23 cellular contexts compared by ENCODE assay signal in the genomic region with DNA sequence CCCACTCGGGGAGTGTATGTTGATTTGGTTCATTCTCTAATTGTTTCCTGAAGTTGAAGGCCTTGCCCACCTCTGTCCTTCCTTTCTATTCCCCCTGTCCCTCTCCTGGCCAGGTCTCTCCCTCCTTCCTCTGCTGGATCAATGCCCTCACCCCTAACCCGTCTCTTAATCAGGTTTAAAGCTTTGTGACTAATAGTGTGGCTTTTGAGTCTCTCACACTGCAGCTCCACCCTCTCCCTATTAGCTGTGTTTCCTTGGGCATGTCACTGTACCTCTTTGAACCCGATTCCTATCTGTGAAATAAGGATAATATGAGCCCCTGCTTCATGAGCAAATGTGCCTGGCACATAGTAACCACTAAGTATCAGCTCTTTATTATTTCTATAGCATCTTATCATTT. TPM values are rescaled to one million over a fixed set of nuclear protein-coding genes. Genes with fewer than 3 reads are reported as not detected.
DNase-seq lines count a peak whose midpoint lies in the region; ATAC-seq and TF ChIP-seq lines count a peak whose summit lies in the region.
"Had no signal": no experiment of that assay in that cellular context is flagged by ENCODE, and none has a peak within 500 bp of the region (broad histone marks: within the 10 kb centered on the region; RNA-seq: fewer than 3 reads in every experiment).

No MANE protein-coding gene starts in this region.

- H3K4me3 ChIP-seq in breast epithelium, result no peak overlapping the region
- H3K4me3 ChIP-seq in thyroid gland (replicated peaks in 1 of 3), result no peak overlapping the region
- H3K4me3 ChIP-seq: GM12878, lower lobe of right lung, Peyer's patch, SJCRH30 had no signal

- peaks cover 10% of the 10 kb centered on the region for H3K36me3 Mint-ChIP-seq in MCF 10A (ENCODE audit: insufficient read depth, unreplicated experiment)
- H3K36me3 Mint-ChIP-seq in brain, result peaks cover 24% of the 10 kb centered on the region
- H3K36me3 Mint-ChIP-seq in neural crest cell (ENCODE audit: low read depth), result peaks cover 3% of the 10 kb centered on the region

- whole genome bisulfite sequencing in thyroid gland, 2 donors, result 72 to 73% methylated on average over 3 of the region's 3 CpGs

- TF ChIP-seq POLR2A in breast epithelium (IDR thresholded peaks at IDR 0.05), result no peak
- no peak for TF ChIP-seq POLR2A in thyroid gland (IDR thresholded peaks at IDR 0.05)

- TF ChIP-seq CTCF in breast epithelium (IDR thresholded peaks at IDR 0.05), result no peak
- TF ChIP-seq CTCF in MCF 10A (IDR thresholded peaks at IDR 0.05; ENCODE audit: unreplicated experiment), result no peak
- no peak for TF ChIP-seq CTCF in brain (conservative IDR thresholded peaks at IDR 0.05)
- no peak for TF ChIP-seq CTCF in neural crest cell (conservative IDR thresholded peaks at IDR 0.05)
- no peak for TF ChIP-seq CTCF in thyroid gland (IDR thresholded peaks at IDR 0.05)

- POLR2A ChIA-PET in MCF 10A (lab: Yijun Ruan, JAX), result interaction anchor here (1.8 to 3.5 kb wide), 2 partner anchors 11 to 94 kb away, joined by 4 to 12 read pairs; a partner anchor contains a TSS

- H3K4me1 Mint-ChIP-seq in MCF 10A (ENCODE audit: insufficient read depth, unreplicated experiment) (peaks cover 21% of the 10 kb centered on the region), brain (peaks cover 53% of the 10 kb centered on the region), neural crest cell (peaks cover 25% of the 10 kb centered on the region)

- CTCF ChIA-PET in MCF 10A (lab: Yijun Ruan, JAX), result interaction anchor here (0.8 to 6.6 kb wide), 3 partner anchors 14 to 26 kb away, joined by 4 to 28 read pairs (median 9); no protein-coding TSS in a partner anchor

- ATAC-seq in HG03432 (IDR thresholded peaks at IDR 0.05; ENCODE audit: unreplicated experiment), result no peak
- ATAC-seq: GM12878; lower lobe of right lung; sciatic nerve; stimulated activated naive B cell treated with anti-CD40 and anti-IgM and Interleukin-4, amounts not matched to agents 10 μg/mL and 1 μg/mL and 100 μg/mL, for 72 hours had no signal

- H3K27ac Mint-ChIP-seq in MCF 10A (ENCODE audit: low read depth, unreplicated experiment), result no peak overlapping the region
- H3K27ac Mint-ChIP-seq in brain, result peak overlapping the region in 3 of 5 experiments; percentile 1 to 77 (median 74)
- H3K27ac Mint-ChIP-seq in neural crest cell (ENCODE audit: unreplicated experiment), result peak overlapping the region; percentile 7
- H3K27ac Mint-ChIP-seq: activated naive CD4-positive, alpha-beta T cell treated with anti-CD3 and anti-CD28 coated beads, Interleukin-2, amount 50 U/mL, for 24 hours; stimulated activated naive B cell treated with anti-CD40 and anti-IgM and Interleukin-4, amounts not matched to agents 10 μg/mL and 1 μg/mL and 100 μg/mL, for 72 hours had no signal

- H3K36me3 ChIP-seq in breast epithelium (no peaks in the 10 kb centered on the region), thyroid gland (no peaks in the 10 kb centered on the region)
- H3K36me3 ChIP-seq: lower lobe of right lung, Peyer's patch had no signal

- H3K9me3 ChIP-seq in breast epithelium, result no peaks in the 10 kb centered on the region
- H3K9me3 ChIP-seq in thyroid gland, result no peaks in the 10 kb centered on the region
- H3K9me3 ChIP-seq: lower lobe of right lung, Peyer's patch, SJCRH30 had no signal

- no TSS peak for BruUV-seq in MCF 10A (replicated peaks; lab: Mats Ljungman, UMichigan)

- H3K27me3 Mint-ChIP-seq in MCF 10A (ENCODE audit: insufficient read depth, unreplicated experiment) (no peaks in the 10 kb centered on the region), brain (peaks cover 4% of the 10 kb centered on the region), neural crest cell (ENCODE audit: low read depth) (no peaks in the 10 kb centered on the region)
- H3K27me3 Mint-ChIP-seq: activated naive CD4-positive, alpha-beta T cell treated with anti-CD3 and anti-CD28 coated beads, Interleukin-2, amount 50 U/mL, for 24 hours; central memory CD8-positive, alpha-beta T cell; stimulated activated naive B cell treated with anti-CD40 and anti-IgM and Interleukin-4, amounts not matched to agents 10 μg/mL and 1 μg/mL and 100 μg/mL, for 72 hours had no signal

- H3K4me1 ChIP-seq in breast epithelium (no peaks in the 10 kb centered on the region), thyroid gland (peaks cover 22 to 52% of the 10 kb centered on the region in 2 donors)
- H3K4me1 ChIP-seq: Peyer's patch, SJCRH30 had no signal

- no peak for DNase-seq in breast epithelium (ENCODE audit: low spot score in 2 of 2)
- DNase-seq in MCF 10A (ENCODE audit: unreplicated experiment), result no peak
- DNase-seq in neural crest cell (ENCODE audit: low read depth, low spot score), result no peak
- no peak for DNase-seq in thyroid gland
- no peak for DNase-seq in NOMO-1 treated with dmso at 0.1 percent for 144 hours (lab: John Stamatoyannopoulos, UW; ENCODE audit: unreplicated experiment)
- DNase-seq in mucosa of gallbladder (ENCODE audit: low spot score), result no peak
- DNase-seq: 8988T; activated CD4-positive, alpha-beta T cell treated with anti-CD3 and anti-CD28 coated beads, Interleukin-2, amount 50 U/mL, for 4 hours; dermis blood vessel endothelial cell; EL; lower lobe of right lung; NCI-H524 treated with DMSO at 0.1 percent for 48 hours; Peyer's patch; SJCRH30; stimulated activated naive B cell treated with anti-CD40 and anti-IgM and Interleukin-4, amounts not matched to agents 10 μg/mL and 1 μg/mL and 100 μg/mL, for 72 hours had no signal

- H3K9me3 Mint-ChIP-seq in MCF 10A (ENCODE audit: unreplicated experiment), result no peaks in the 10 kb centered on the region
- no peaks in the 10 kb centered on the region for H3K9me3 Mint-ChIP-seq in brain
- H3K9me3 Mint-ChIP-seq in neural crest cell, result no peaks in the 10 kb centered on the region
- H3K9me3 Mint-ChIP-seq: activated naive CD4-positive, alpha-beta T cell treated with anti-CD3 and anti-CD28 coated beads, Interleukin-2, amount 50 U/mL, for 24 hours; central memory CD8-positive, alpha-beta T cell; stimulated activated naive B cell treated with anti-CD40 and anti-IgM and Interleukin-4, amounts not matched to agents 10 μg/mL and 1 μg/mL and 100 μg/mL, for 72 hours had no signal

- H3K4me3 Mint-ChIP-seq in MCF 10A (ENCODE audit: unreplicated experiment) (no peak overlapping the region), brain (no peak overlapping the region), neural crest cell (no peak overlapping the region)
- H3K4me3 Mint-ChIP-seq: activated naive CD4-positive, alpha-beta T cell treated with anti-CD3 and anti-CD28 coated beads, Interleukin-2, amount 50 U/mL, for 24 hours; central memory CD8-positive, alpha-beta T cell; stimulated activated naive B cell treated with anti-CD40 and anti-IgM and Interleukin-4, amounts not matched to agents 10 μg/mL and 1 μg/mL and 100 μg/mL, for 72 hours had no signal

- peak overlapping the region; percentile 7 to 36 for H3K27ac ChIP-seq in breast epithelium
- peak overlapping the region in 2 of 3 donors; percentile 28 to 32 for H3K27ac ChIP-seq in thyroid gland
- H3K27ac ChIP-seq: HL-60, lower lobe of right lung, Peyer's patch, SJCRH30 had no signal

- H3K27me3 ChIP-seq in breast epithelium, result no peaks in the 10 kb centered on the region
- H3K27me3 ChIP-seq in thyroid gland, result no peaks in the 10 kb centered on the region
- H3K27me3 ChIP-seq: Peyer's patch, SJCRH30 had no signal

- intact Hi-C loops in breast epithelium (cut with DNase I; ENCODE audit: low total_unique reads) (no loop called here), MCF 10A (cut with micrococcal nuclease) (no loop called here), thyroid gland (cut with DNase I) (no loop called here)

RNA-seq across cellular contexts. Expression of a gene that starts 20.5 kb away (rescaled TPM):
- total RNA-seq in breast epithelium, result 10 to 100 TPM; 10.7 to 17.1 (median 15.4) TPM
- total RNA-seq in MCF 10A (2022), result 18.4 and 25.2 TPM in 2 replicates
- 48.8 TPM for polyA plus RNA-seq in brain (ENCODE audit: insufficient read depth, low read depth, low replicate concordance)
- total RNA-seq in neural crest cell, result 50.1 and 54.8 TPM in 2 replicates
- total RNA-seq in thyroid gland, result 10 to 100 TPM; 25.5 to 91.4 (median 47.8) TPM
- total RNA-seq in mucosa of gallbladder, result 61.6 TPM

RNA-seq across cellular contexts. Expression of a gene that starts 51.5 kb away (rescaled TPM):
- total RNA-seq in breast epithelium (10 to 100 TPM; 22.1 to 46.9 (median 24.3) TPM), MCF 10A (2022) (not detected in 2 replicates), neural crest cell (not detected in 2 replicates), thyroid gland (1 to 10 TPM; 4.6 to 7.1 (median 6.4) TPM), mucosa of gallbladder (7.6 TPM)
- polyA plus RNA-seq in brain (ENCODE audit: insufficient read depth, low read depth, low replicate concordance), result 2.7 TPM
- total RNA-seq: kidney epithelial cell, SJCRH30 had no signal
